ENCODE assay signal across 29 cellular contexts in genomic region chr15:44574734-44575133, GRCh38. TPM values are rescaled to one million over a fixed set of nuclear protein-coding genes. Genes with fewer than 3 reads are reported as not detected.
DNase-seq lines count a peak whose midpoint lies in the region; ATAC-seq and TF ChIP-seq lines count a peak whose summit lies in the region.
"Had no signal": no experiment of that assay in that cellular context is flagged by ENCODE, and none has a peak within 500 bp of the region (broad histone marks: within the 10 kb centered on the region; RNA-seq: fewer than 3 reads in every experiment).

No MANE protein-coding gene starts in this region.

- no peak overlapping the region for H3K4me3 Mint-ChIP-seq in activated naive CD8-positive, alpha-beta T cell treated with anti-CD3 and anti-CD28 coated beads for 36 hours
- no peak overlapping the region for H3K4me3 Mint-ChIP-seq in activated naive CD8-positive, alpha-beta T cell treated with anti-CD3 and anti-CD28 coated beads, Interleukin-2, amount 50 U/mL, for 24 hours
- peak overlapping the region in 1 of 7 donors; percentile 70 for H3K4me3 Mint-ChIP-seq in CD8-positive, alpha-beta memory T cell
- no peak overlapping the region for H3K4me3 Mint-ChIP-seq in activated T-helper 2 cell treated with anti-CD3 and anti-CD28 coated beads, Interferon-gamma antibody, Interleukin-2, Interleukin-4, amounts not matched to agents 10 μg/mL and 5 μg/mL and 100 μg/mL, durations not matched to agents 14 hours and 24 hours and 36 hours (ENCODE audit: low read depth)
- no peak overlapping the region for H3K4me3 Mint-ChIP-seq in nephron progenitor cell
- H3K4me3 Mint-ChIP-seq: activated CD4-positive, alpha-beta T cell treated with anti-CD3 and anti-CD28 coated beads, Interleukin-2, amount 10 ng/mL, durations not matched to agents 7 days and 5 days had no signal

- peaks cover 20% of the 10 kb centered on the region for H3K36me3 ChIP-seq in CD8-positive, alpha-beta memory T cell (ENCODE audit: insufficient read depth, low read length)
- H3K36me3 ChIP-seq: colonic mucosa, uterus had no signal

- H3K4me3 ChIP-seq in CD8-positive, alpha-beta memory T cell (ENCODE audit: low read length), result no peak overlapping the region
- H3K4me3 ChIP-seq: colonic mucosa, heart left ventricle, psoas muscle, SK-N-MC, uterus had no signal

- intact Hi-C loops in activated T-helper 2 cell treated with anti-CD3 and anti-CD28 coated beads, Interferon-gamma antibody, Interleukin-2, Interleukin-4, amounts not matched to agents 10 μg/mL and 5 μg/mL and 100 μg/mL, durations not matched to agents 14 hours and 24 hours and 36 hours (cut with micrococcal nuclease), result no loop called here

- no peak for DNase-seq in activated naive CD8-positive, alpha-beta T cell treated with anti-CD3 and anti-CD28 coated beads for 36 hours
- no peak for DNase-seq in activated naive CD8-positive, alpha-beta T cell treated with anti-CD3 and anti-CD28 coated beads, Interleukin-2, amount 50 U/mL, for 24 hours
- DNase-seq in CD8-positive, alpha-beta memory T cell, result no peak
- DNase-seq in activated T-helper 2 cell treated with anti-CD3 and anti-CD28 coated beads, Interferon-gamma antibody, Interleukin-2, Interleukin-4, amounts not matched to agents 10 μg/mL and 5 μg/mL and 100 μg/mL, durations not matched to agents 14 hours and 24 hours and 36 hours (ENCODE audit: low spot score), result no peak
- DNase-seq in nephron progenitor cell (no peak), NCI-H345 treated with DMSO at 0.1 percent for 48 hours (lab: John Stamatoyannopoulos, UW; ENCODE audit: unreplicated experiment) (no peak), COLO668 (lab: John Stamatoyannopoulos, UW; ENCODE audit: unreplicated experiment) (no peak)
- DNase-seq: activated CD4-positive, alpha-beta T cell treated with anti-CD3 and anti-CD28 coated beads, Interleukin-2, amount 10 ng/mL, durations not matched to agents 7 days and 5 days; activated gamma-delta T cell treated with Interleukin-2 at 50 U/mL for 16 hours; anterior cingulate cortex; C1 segment of cervical spinal cord; colonic mucosa; DMS 273 treated with DMSO at 0.1 percent for 48 hours; effector memory CD4-positive, alpha-beta T cell; foreskin keratinocyte; heart left ventricle; NCI-H2029 treated with DMSO at 0.1 percent for 48 hours; NCI-H2227 treated with DMSO at 0.1 percent for 48 hours; NCI-H748 treated with DMSO at 0.1 percent for 48 hours; psoas muscle; stimulated activated CD4-positive, alpha-beta T cell treated with anti-CD3 and anti-CD28 coated beads, Interleukin-15, amount 100 ng/mL, for 24 hours; stimulated activated naive CD8-positive, alpha-beta T cell treated with anti-CD3 and anti-CD28 coated beads, Interleukin-15, Interleukin-2, amounts not matched to agents 100 U/mL and 50 U/mL, for 24 hours; uterus; WERI-Rb-1 had no signal

- POLR2A ChIA-PET in CD8-positive, alpha-beta memory T cell (lab: Charles Lee), result no interaction called here

- no peak overlapping the region for H3K27ac ChIP-seq in CD8-positive, alpha-beta memory T cell (ENCODE audit: low read depth, low read length)
- H3K27ac ChIP-seq: colonic mucosa, foreskin keratinocyte, heart left ventricle, neutrophil, psoas muscle, SK-N-MC, uterus, WERI-Rb-1 had no signal

- H3K27me3 ChIP-seq in CD8-positive, alpha-beta memory T cell (ENCODE audit: insufficient read depth, low read length, poor library complexity, severe bottlenecking), result no peaks in the 10 kb centered on the region
- H3K27me3 ChIP-seq: colonic mucosa, foreskin keratinocyte, heart left ventricle, neutrophil, uterus had no signal

- H3K27me3 Mint-ChIP-seq in activated naive CD8-positive, alpha-beta T cell treated with anti-CD3 and anti-CD28 coated beads for 36 hours, result no peaks in the 10 kb centered on the region
- no peaks in the 10 kb centered on the region for H3K27me3 Mint-ChIP-seq in activated naive CD8-positive, alpha-beta T cell treated with anti-CD3 and anti-CD28 coated beads, Interleukin-2, amount 50 U/mL, for 24 hours
- no peaks in the 10 kb centered on the region for H3K27me3 Mint-ChIP-seq in CD8-positive, alpha-beta memory T cell
- H3K27me3 Mint-ChIP-seq in activated T-helper 2 cell treated with anti-CD3 and anti-CD28 coated beads, Interferon-gamma antibody, Interleukin-2, Interleukin-4, amounts not matched to agents 10 μg/mL and 5 μg/mL and 100 μg/mL, durations not matched to agents 14 hours and 24 hours and 36 hours (ENCODE audit: low read depth), result no peaks in the 10 kb centered on the region
- no peaks in the 10 kb centered on the region for H3K27me3 Mint-ChIP-seq in nephron progenitor cell (ENCODE audit: low read depth, poor library complexity)
- H3K27me3 Mint-ChIP-seq: activated CD4-positive, alpha-beta T cell treated with anti-CD3 and anti-CD28 coated beads, Interleukin-2, amount 10 ng/mL, durations not matched to agents 7 days and 5 days had no signal

- peaks cover 3% of the 10 kb centered on the region for H3K36me3 Mint-ChIP-seq in activated naive CD8-positive, alpha-beta T cell treated with anti-CD3 and anti-CD28 coated beads for 36 hours
- H3K36me3 Mint-ChIP-seq in activated naive CD8-positive, alpha-beta T cell treated with anti-CD3 and anti-CD28 coated beads, Interleukin-2, amount 50 U/mL, for 24 hours (ENCODE audit: low read depth), result peaks cover 11% of the 10 kb centered on the region
- peaks cover 0 to 55% (median 7%) of the 10 kb centered on the region in 3 donors for H3K36me3 Mint-ChIP-seq in CD8-positive, alpha-beta memory T cell
- H3K36me3 Mint-ChIP-seq in activated T-helper 2 cell treated with anti-CD3 and anti-CD28 coated beads, Interferon-gamma antibody, Interleukin-2, Interleukin-4, amounts not matched to agents 10 μg/mL and 5 μg/mL and 100 μg/mL, durations not matched to agents 14 hours and 24 hours and 36 hours (ENCODE audit: low read depth), result peaks cover 58% of the 10 kb centered on the region
- peaks cover 59% of the 10 kb centered on the region for H3K36me3 Mint-ChIP-seq in nephron progenitor cell (ENCODE audit: low read depth)

- no peak for TF ChIP-seq CTCF in nephron progenitor cell (IDR thresholded peaks at IDR 0.05)

- H3K27ac Mint-ChIP-seq in activated naive CD8-positive, alpha-beta T cell treated with anti-CD3 and anti-CD28 coated beads for 36 hours, result peak overlapping the region; percentile 65
- H3K27ac Mint-ChIP-seq in activated naive CD8-positive, alpha-beta T cell treated with anti-CD3 and anti-CD28 coated beads, Interleukin-2, amount 50 U/mL, for 24 hours, result no peak overlapping the region
- H3K27ac Mint-ChIP-seq in CD8-positive, alpha-beta memory T cell, result peak overlapping the region; percentile 22 to 95 (median 83)
- peak overlapping the region; percentile 40 for H3K27ac Mint-ChIP-seq in activated T-helper 2 cell treated with anti-CD3 and anti-CD28 coated beads, Interferon-gamma antibody, Interleukin-2, Interleukin-4, amounts not matched to agents 10 μg/mL and 5 μg/mL and 100 μg/mL, durations not matched to agents 14 hours and 24 hours and 36 hours
- H3K27ac Mint-ChIP-seq in nephron progenitor cell, result peak overlapping the region; percentile 60

- CTCF ChIA-PET in CD8-positive, alpha-beta memory T cell (lab: Charles Lee), result interaction anchor here (0.8 to 1.5 kb wide), 2 partner anchors 9 to 18 kb away, joined by 3 to 5 read pairs; no protein-coding TSS in a partner anchor

- no peaks in the 10 kb centered on the region for H3K9me3 ChIP-seq in CD8-positive, alpha-beta memory T cell (ENCODE audit: low read length)
- H3K9me3 ChIP-seq: colonic mucosa, heart left ventricle, neutrophil, psoas muscle, uterus had no signal

- no peak for ATAC-seq in activated naive CD8-positive, alpha-beta T cell treated with anti-CD3 and anti-CD28 coated beads, Interleukin-2, amount 50 U/mL, for 24 hours
- ATAC-seq in GM19452 (IDR thresholded peaks at IDR 0.05; ENCODE audit: unreplicated experiment), result no peak
- ATAC-seq: esophagus mucosa; foreskin keratinocyte; HCT116; psoas muscle; stimulated activated naive CD8-positive, alpha-beta T cell treated with anti-CD3 and anti-CD28 coated beads, Interleukin-15, Interleukin-2, amounts not matched to agents 100 U/mL and 50 U/mL, for 24 hours had no signal

- peaks cover 2% of the 10 kb centered on the region for H3K4me1 Mint-ChIP-seq in activated naive CD8-positive, alpha-beta T cell treated with anti-CD3 and anti-CD28 coated beads for 36 hours
- peaks cover 10% of the 10 kb centered on the region for H3K4me1 Mint-ChIP-seq in activated naive CD8-positive, alpha-beta T cell treated with anti-CD3 and anti-CD28 coated beads, Interleukin-2, amount 50 U/mL, for 24 hours
- H3K4me1 Mint-ChIP-seq in CD8-positive, alpha-beta memory T cell, result peaks cover 9 to 20% (median 16%) of the 10 kb centered on the region in 3 donors
- peaks cover 3% of the 10 kb centered on the region for H3K4me1 Mint-ChIP-seq in activated T-helper 2 cell treated with anti-CD3 and anti-CD28 coated beads, Interferon-gamma antibody, Interleukin-2, Interleukin-4, amounts not matched to agents 10 μg/mL and 5 μg/mL and 100 μg/mL, durations not matched to agents 14 hours and 24 hours and 36 hours (ENCODE audit: low read depth)
- H3K4me1 Mint-ChIP-seq in nephron progenitor cell, result no peaks in the 10 kb centered on the region

- H3K9me3 Mint-ChIP-seq in activated naive CD8-positive, alpha-beta T cell treated with anti-CD3 and anti-CD28 coated beads for 36 hours, result no peaks in the 10 kb centered on the region
- H3K9me3 Mint-ChIP-seq in activated naive CD8-positive, alpha-beta T cell treated with anti-CD3 and anti-CD28 coated beads, Interleukin-2, amount 50 U/mL, for 24 hours, result no peaks in the 10 kb centered on the region
- H3K9me3 Mint-ChIP-seq in CD8-positive, alpha-beta memory T cell, result no peaks in the 10 kb centered on the region
- H3K9me3 Mint-ChIP-seq in activated T-helper 2 cell treated with anti-CD3 and anti-CD28 coated beads, Interferon-gamma antibody, Interleukin-2, Interleukin-4, amounts not matched to agents 10 μg/mL and 5 μg/mL and 100 μg/mL, durations not matched to agents 14 hours and 24 hours and 36 hours, result no peaks in the 10 kb centered on the region
- H3K9me3 Mint-ChIP-seq in nephron progenitor cell, result no peaks in the 10 kb centered on the region
- H3K9me3 Mint-ChIP-seq: activated CD4-positive, alpha-beta T cell treated with anti-CD3 and anti-CD28 coated beads, Interleukin-2, amount 10 ng/mL, durations not matched to agents 7 days and 5 days had no signal

- H3K4me1 ChIP-seq in CD8-positive, alpha-beta memory T cell (ENCODE audit: insufficient read depth, low read length), result peaks cover 16% of the 10 kb centered on the region
- H3K4me1 ChIP-seq: colonic mucosa, foreskin keratinocyte, psoas muscle, uterus had no signal

RNA-seq across cellular contexts. Expression of gene EIF3J, which starts 37.8 kb away (rescaled TPM):
- total RNA-seq in activated naive CD8-positive, alpha-beta T cell treated with anti-CD3 and anti-CD28 coated beads for 36 hours, result 100 to 1,000 TPM; 187 to 194 TPM
- 100 to 1,000 TPM; 167 to 186 TPM for total RNA-seq in CD8-positive, alpha-beta memory T cell
- 24.9 TPM for polyA plus RNA-seq in CD8-positive, alpha-beta memory T cell
- 127 and 135 TPM in 2 replicates for total RNA-seq in activated T-helper 2 cell treated with anti-CD3 and anti-CD28 coated beads, Interferon-gamma antibody, Interleukin-2, Interleukin-4, amounts not matched to agents 10 μg/mL and 5 μg/mL and 100 μg/mL, durations not matched to agents 14 hours and 24 hours and 36 hours
